In the genomic region with DNA sequence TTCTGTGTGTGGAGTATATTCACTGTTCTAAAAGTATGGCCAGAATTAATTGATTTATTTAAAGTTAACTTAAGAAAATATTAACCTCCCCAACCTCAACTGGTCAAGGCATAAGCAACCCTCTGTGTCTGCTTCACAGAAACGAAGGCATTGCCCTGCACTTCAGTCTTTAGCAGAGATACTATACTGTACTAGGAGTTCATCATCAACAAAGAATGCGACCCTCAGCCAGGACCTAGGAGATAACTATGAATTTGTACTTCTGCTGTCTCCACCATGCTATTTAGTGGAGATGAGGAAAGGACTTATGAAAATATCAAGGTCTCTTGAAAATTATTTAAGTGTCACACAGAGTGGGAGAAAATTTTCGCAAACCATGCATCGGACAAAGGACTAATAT, we compare ENCODE assay signal across 22 cellular contexts. TPM values are rescaled to one million over a fixed set of nuclear protein-coding genes. Genes with fewer than 3 reads are reported as not detected.
"Had no signal": no experiment of that assay in that cellular context is flagged by ENCODE, and none has a peak within 500 bp of the region (broad histone marks: within the 10 kb centered on the region; RNA-seq: fewer than 3 reads in every experiment).

No MANE protein-coding gene starts in this region.

- H3K27ac ChIP-seq: heart left ventricle, hepatocyte, left lung, prostate gland, right atrium auricular region, stomach, thyroid gland had no signal

- H3K4me1 ChIP-seq: heart left ventricle, left lung, prostate gland, right atrium auricular region, stomach, thyroid gland had no signal

- H2AFZ ChIP-seq: hepatocyte had no signal

- H3K36me3 ChIP-seq: heart left ventricle, left lung, prostate gland, right atrium auricular region, stomach, thyroid gland had no signal

- H3K27me3 Mint-ChIP-seq: effector memory CD8-positive, alpha-beta T cell; naive thymus-derived CD8-positive, alpha-beta T cell had no signal

- H3K27ac Mint-ChIP-seq: effector memory CD8-positive, alpha-beta T cell; naive thymus-derived CD8-positive, alpha-beta T cell; nephron progenitor cell had no signal

- H3K4me1 Mint-ChIP-seq: naive thymus-derived CD8-positive, alpha-beta T cell had no signal

- H3K9me3 ChIP-seq: heart left ventricle, left lung, prostate gland, right atrium auricular region, stomach, thyroid gland had no signal

- H3K4me3 ChIP-seq: heart left ventricle, left lung, prostate gland, right atrium auricular region, smooth muscle cell, stomach, thyroid gland had no signal

- H3K79me2 ChIP-seq: hepatocyte had no signal

- ATAC-seq: effector memory CD8-positive, alpha-beta T cell; heart left ventricle; left cardiac atrium; left lung; naive thymus-derived CD8-positive, alpha-beta T cell; sciatic nerve had no signal

- H3K9me3 Mint-ChIP-seq: nephron progenitor cell had no signal

- H3K4me3 Mint-ChIP-seq: effector memory CD8-positive, alpha-beta T cell; naive thymus-derived CD8-positive, alpha-beta T cell; nephron progenitor cell had no signal

- H3K4me2 ChIP-seq: hepatocyte, smooth muscle cell had no signal

- H3K27me3 ChIP-seq: heart left ventricle, hepatocyte, left lung, right atrium auricular region, stomach, thyroid gland had no signal

- DNase-seq: cortex of kidney; effector memory CD8-positive, alpha-beta T cell; heart left ventricle; left cardiac atrium; left lung; mesendoderm; naive thymus-derived CD8-positive, alpha-beta T cell; nephron progenitor cell; nucleus accumbens; stimulated activated CD4-positive, alpha-beta T cell treated with anti-CD3 and anti-CD28 coated beads, Interleukin-12 subunit alpha, Interleukin-12 subunit beta, amount 100 ng/mL, for 4 hours; stimulated activated CD4-positive, alpha-beta T cell treated with anti-CD3 and anti-CD28 coated beads, Interleukin-1b, Interleukin-23, amount 100 ng/mL, for 48 hours; stimulated activated CD4-positive, alpha-beta T cell treated with anti-CD3 and anti-CD28 coated beads, Interleukin-4, amount 100 ng/mL, for 1 hour; stimulated activated CD8-positive, alpha-beta memory T cell treated with anti-CD3 and anti-CD28 coated beads, Interleukin-4, amount 100 ng/mL, for 48 hours; stimulated activated naive CD4-positive, alpha-beta T cell; stomach; thyroid gland; trophoblast cell had no signal

RNA-seq across cellular contexts. Expression of a gene that starts 35.7 kb away (rescaled TPM):
- polyA plus RNA-seq: naive thymus-derived CD8-positive, alpha-beta T cell had no signal
